In the genomic region with DNA sequence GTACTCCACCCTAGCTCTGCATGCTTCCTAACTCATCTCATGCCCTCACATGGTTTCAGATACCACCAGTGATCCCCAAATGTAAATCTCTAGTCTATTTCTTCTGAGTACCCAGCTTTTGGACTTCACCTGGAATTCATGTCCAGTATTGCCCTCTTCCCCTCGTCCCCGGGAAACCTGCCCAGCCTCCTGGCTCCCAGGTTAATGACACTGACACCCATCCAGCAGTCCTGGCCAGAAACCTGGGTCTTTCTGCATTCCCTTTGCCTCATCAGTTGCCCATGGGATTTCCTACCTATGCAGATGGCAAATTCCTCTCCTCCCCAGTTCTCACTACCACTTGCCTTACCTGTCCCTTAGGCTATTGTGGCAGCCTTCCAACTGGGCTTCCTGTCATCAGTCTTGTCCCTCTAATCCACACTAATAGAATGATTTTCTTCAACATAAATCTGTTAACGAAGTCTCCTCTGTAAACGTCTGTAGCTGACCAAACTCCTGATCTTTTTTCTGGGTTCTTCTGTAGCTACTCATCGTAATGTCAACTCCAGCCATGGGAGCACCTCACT, we compare ENCODE assay signal across 18 cellular contexts. TPM values are rescaled to one million over a fixed set of nuclear protein-coding genes. Genes with fewer than 3 reads are reported as not detected.
DNase-seq lines count a peak whose midpoint lies in the region; ATAC-seq, FAIRE-seq and TF ChIP-seq lines count a peak whose summit lies in the region.
"Had no signal": no experiment of that assay in that cellular context is flagged by ENCODE, and none has a peak within 500 bp of the region (broad histone marks: within the 10 kb centered on the region; RNA-seq: fewer than 3 reads in every experiment).

No MANE protein-coding gene starts in this region.

- no peaks in the 10 kb centered on the region for H3K9me3 ChIP-seq in breast epithelium
- no peaks in the 10 kb centered on the region for H3K9me3 ChIP-seq in esophagus muscularis mucosa
- H3K9me3 ChIP-seq: HAP-1 had no signal

- no peaks in the 10 kb centered on the region for H3K79me1 ChIP-seq in mesendoderm (ENCODE audit: low read length)

- no peak overlapping the region for H4K8ac ChIP-seq in mesendoderm (ENCODE audit: low read depth, low read length)

- no peak overlapping the region for H3K27ac Mint-ChIP-seq in MCF 10A (ENCODE audit: low read depth, unreplicated experiment)
- H3K27ac Mint-ChIP-seq: CD4-positive, alpha-beta T cell had no signal

- H3K27me3 ChIP-seq in breast epithelium (no peaks in the 10 kb centered on the region), bronchial epithelial cell (ENCODE audit: control insufficient read depth, insufficient read depth, low read length) (no peaks in the 10 kb centered on the region), mesendoderm (ENCODE audit: insufficient read depth, low read length, poor library complexity) (no peaks in the 10 kb centered on the region), esophagus muscularis mucosa (no peaks in the 10 kb centered on the region)
- H3K27me3 ChIP-seq: BLaER1 treated with 17β-estradiol and CSF1 and Interleukin-3, amounts not matched to agents 10 nM and 100 nM had no signal

- no peak for ATAC-seq in GM21723 (IDR thresholded peaks at IDR 0.05; ENCODE audit: unreplicated experiment)

- H3K4ac ChIP-seq in mesendoderm (ENCODE audit: low read depth, low read length), result no peak overlapping the region

- no TSS peak for BruUV-seq in MCF 10A (replicated peaks; lab: Mats Ljungman, UMichigan)

- H3K4me1 ChIP-seq in breast epithelium (no peaks in the 10 kb centered on the region), mesendoderm (ENCODE audit: control insufficient read depth, low read depth, low read length) (no peaks in the 10 kb centered on the region), esophagus muscularis mucosa (no peaks in the 10 kb centered on the region)
- H3K4me1 ChIP-seq: HAP-1 had no signal

- H3K4me1 Mint-ChIP-seq in MCF 10A (ENCODE audit: insufficient read depth, unreplicated experiment), result no peaks in the 10 kb centered on the region

- no peak for TF ChIP-seq EP300 in esophagus muscularis mucosa (IDR thresholded peaks at IDR 0.05)

- no peak overlapping the region for H3K4me2 ChIP-seq in mesendoderm (ENCODE audit: low read length)
- H3K4me2 ChIP-seq: BLaER1 treated with 17β-estradiol and CSF1 and Interleukin-3, amounts not matched to agents 10 nM and 100 nM had no signal

- H3K27ac ChIP-seq in breast epithelium (no peak overlapping the region), mesendoderm (ENCODE audit: low read depth, low read length) (no peak overlapping the region), esophagus muscularis mucosa (replicated peaks in 1 of 4) (no peak overlapping the region)
- H3K27ac ChIP-seq: BLaER1 treated with 17β-estradiol and CSF1 and Interleukin-3, amounts not matched to agents 10 nM and 100 nM had no signal

- no peak overlapping the region for H3K4me3 Mint-ChIP-seq in MCF 10A (ENCODE audit: unreplicated experiment)
- H3K4me3 Mint-ChIP-seq: CD4-positive, alpha-beta T cell had no signal

- DNase-seq in MCF 10A (ENCODE audit: unreplicated experiment), result peak; percentile 22
- no peak for DNase-seq in breast epithelium (ENCODE audit: low spot score in 2 of 2)
- DNase-seq in M059J (ENCODE audit: low read depth), result peak; percentile 42
- peak; percentile 20 for DNase-seq in bronchial epithelial cell (ENCODE audit: low read depth)
- peak; percentile 52 for DNase-seq in mesendoderm
- no peak for DNase-seq in esophagus muscularis mucosa (ENCODE audit: extremely low spot score)
- DNase-seq in NCI-H2081 (lab: John Stamatoyannopoulos, UW), result no peak
- DNase-seq: ACHN; Calu3; CD4-positive, alpha-beta T cell; DMS 273 treated with DMSO at 0.1 percent for 48 hours; IMR-90 had no signal

- intact Hi-C loops in MCF 10A (cut with micrococcal nuclease) (no loop called here), breast epithelium (cut with DNase I; ENCODE audit: low total_unique reads) (no loop called here), esophagus muscularis mucosa (cut with DNase I) (no loop called here)

- no peaks in the 10 kb centered on the region for H3K9me3 Mint-ChIP-seq in MCF 10A (ENCODE audit: unreplicated experiment)
- H3K9me3 Mint-ChIP-seq: CD4-positive, alpha-beta T cell had no signal

- FAIRE-seq in bronchial epithelial cell (lab: Jason Lieb, UNC), result peak; percentile 83
- FAIRE-seq: GM12891, H1 had no signal

- H3K4me3 ChIP-seq in breast epithelium (no peak overlapping the region), bronchial epithelial cell (ENCODE audit: low read depth, low read length) (no peak overlapping the region), mesendoderm (ENCODE audit: low read length) (no peak overlapping the region), esophagus muscularis mucosa (no peak overlapping the region)
- H3K4me3 ChIP-seq: BLaER1 treated with 17β-estradiol and CSF1 and Interleukin-3, amounts not matched to agents 10 nM and 100 nM; HAP-1 had no signal

- CTCF ChIA-PET in MCF 10A (lab: Yijun Ruan, JAX), result interaction anchor here (0.6 to 1.7 kb wide), 3 partner anchors 16 to 148 kb away, joined by 3 to 6 read pairs (median 4); partner anchors contain the start of gene MYLK

- no peaks in the 10 kb centered on the region for H3K79me2 ChIP-seq in mesendoderm (ENCODE audit: control insufficient read depth, insufficient read depth, low read length)

- no peak overlapping the region for H2AK5ac ChIP-seq in mesendoderm (ENCODE audit: low read length)

- H3K9ac ChIP-seq in mesendoderm (ENCODE audit: low read length), result no peak overlapping the region
- H3K9ac ChIP-seq: BLaER1 treated with 17β-estradiol and CSF1 and Interleukin-3, amounts not matched to agents 10 nM and 100 nM had no signal

- H3K36me3 ChIP-seq in breast epithelium, result no peaks in the 10 kb centered on the region
- H3K36me3 ChIP-seq in bronchial epithelial cell (ENCODE audit: control insufficient read depth, insufficient read depth, low read length), result no peaks in the 10 kb centered on the region
- no peaks in the 10 kb centered on the region for H3K36me3 ChIP-seq in mesendoderm (ENCODE audit: control insufficient read depth, insufficient read depth, low read length)
- no peaks in the 10 kb centered on the region for H3K36me3 ChIP-seq in esophagus muscularis mucosa
- H3K36me3 ChIP-seq: BLaER1 treated with 17β-estradiol and CSF1 and Interleukin-3, amounts not matched to agents 10 nM and 100 nM; HAP-1 had no signal

- no peaks in the 10 kb centered on the region for H3K36me3 Mint-ChIP-seq in MCF 10A (ENCODE audit: insufficient read depth, unreplicated experiment)

- no peak for TF ChIP-seq POLR2A in breast epithelium (IDR thresholded peaks at IDR 0.05)
- TF ChIP-seq POLR2A in esophagus muscularis mucosa (IDR thresholded peaks at IDR 0.05; ENCODE audit: low read depth), result no peak

- no peak overlapping the region for H2BK120ac ChIP-seq in mesendoderm (ENCODE audit: low read depth, low read length)

- no peaks in the 10 kb centered on the region for H3K27me3 Mint-ChIP-seq in MCF 10A (ENCODE audit: insufficient read depth, unreplicated experiment)

- no peak overlapping the region for H2BK15ac ChIP-seq in mesendoderm (replicated peaks; ENCODE audit: low read depth)

- H3K18ac ChIP-seq in mesendoderm (ENCODE audit: low read length), result no peak overlapping the region

- TF ChIP-seq CTCF in MCF 10A (IDR thresholded peaks at IDR 0.05; ENCODE audit: unreplicated experiment) (no peak), breast epithelium (IDR thresholded peaks at IDR 0.05) (no peak), bronchial epithelial cell (IDR thresholded peaks at IDR 0.05; ENCODE audit: insufficient read depth, low read length, severe bottlenecking) (no peak), esophagus muscularis mucosa (IDR thresholded peaks at IDR 0.05) (no peak)

- H3K23ac ChIP-seq in mesendoderm (ENCODE audit: low read length), result no peak overlapping the region

- H2BK5ac ChIP-seq in mesendoderm (ENCODE audit: low read length), result no peak overlapping the region

- WGBS in mesendoderm (ENCODE audit: extremely low coverage, insufficient coverage, low lambda C conversion rate), result no CpG with 5 or more reads among the region's 5 CpGs
- 89% methylated on average over 5 of the region's 5 CpGs for WGBS in esophagus muscularis mucosa

- POLR2A ChIA-PET in MCF 10A (lab: Yijun Ruan, JAX), result interaction anchor here (0.7 to 1.0 kb wide), 2 partner anchors 12 to 176 kb away, joined by 3 read pairs; no protein-coding TSS in a partner anchor

- H3K56ac ChIP-seq in mesendoderm (ENCODE audit: low read length), result no peak overlapping the region

- no peak overlapping the region for H4K5ac ChIP-seq in mesendoderm (ENCODE audit: low read length)

RNA-seq across cellular contexts. Expression of gene MYLK, which starts 15.3 kb away (rescaled TPM):
- total RNA-seq in MCF 10A (2022) (1.3 and 2.3 TPM in 2 replicates), breast epithelium (100 to 1,000 TPM in 2 of 3 donors, 10 to 100 TPM in 1; 87.2 to 188 (median 181) TPM), bronchial epithelial cell (2.6 and 3.2 TPM in 2 replicates), esophagus muscularis mucosa (1,000 to 10,000 TPM; 1,983 to 3,208 (median 2,554) TPM)
- 173 and 262 TPM in 2 replicates for total RNA-seq in M059J (2014; rRNA removed; shearing (Covaris generic))
- 5.0 TPM for polyA plus RNA-seq in mesendoderm (2013, experiment 1 of 2)
- 4.8 TPM for polyA plus RNA-seq in mesendoderm (2013, experiment 2 of 2)
- total RNA-seq: G401 had no signal

Comparison
In these comparisons a context has a peak if more than half of its experiments do, and no peak if none do; other contexts are left out.
1. DNase-seq: peak in MCF 10A (single experiment), M059J (single experiment), bronchial epithelial cell (single experiment) and mesendoderm (single experiment); none in breast epithelium (0 of 2), esophagus muscularis mucosa (single experiment) and NCI-H2081 (0 of 2).
2. RNA of gene MYLK, which starts 15.3 kb away (total RNA-seq): 1,983 to 3,208 TPM in esophagus muscularis mucosa, 173 to 262 TPM in M059J and 87.2 to 188 TPM in breast epithelium; 2.6 to 3.2 TPM in bronchial epithelial cell and 1.3 to 2.3 TPM in MCF 10A; every median in the first group is over 10 times any median in the second.